In the genomic region with DNA sequence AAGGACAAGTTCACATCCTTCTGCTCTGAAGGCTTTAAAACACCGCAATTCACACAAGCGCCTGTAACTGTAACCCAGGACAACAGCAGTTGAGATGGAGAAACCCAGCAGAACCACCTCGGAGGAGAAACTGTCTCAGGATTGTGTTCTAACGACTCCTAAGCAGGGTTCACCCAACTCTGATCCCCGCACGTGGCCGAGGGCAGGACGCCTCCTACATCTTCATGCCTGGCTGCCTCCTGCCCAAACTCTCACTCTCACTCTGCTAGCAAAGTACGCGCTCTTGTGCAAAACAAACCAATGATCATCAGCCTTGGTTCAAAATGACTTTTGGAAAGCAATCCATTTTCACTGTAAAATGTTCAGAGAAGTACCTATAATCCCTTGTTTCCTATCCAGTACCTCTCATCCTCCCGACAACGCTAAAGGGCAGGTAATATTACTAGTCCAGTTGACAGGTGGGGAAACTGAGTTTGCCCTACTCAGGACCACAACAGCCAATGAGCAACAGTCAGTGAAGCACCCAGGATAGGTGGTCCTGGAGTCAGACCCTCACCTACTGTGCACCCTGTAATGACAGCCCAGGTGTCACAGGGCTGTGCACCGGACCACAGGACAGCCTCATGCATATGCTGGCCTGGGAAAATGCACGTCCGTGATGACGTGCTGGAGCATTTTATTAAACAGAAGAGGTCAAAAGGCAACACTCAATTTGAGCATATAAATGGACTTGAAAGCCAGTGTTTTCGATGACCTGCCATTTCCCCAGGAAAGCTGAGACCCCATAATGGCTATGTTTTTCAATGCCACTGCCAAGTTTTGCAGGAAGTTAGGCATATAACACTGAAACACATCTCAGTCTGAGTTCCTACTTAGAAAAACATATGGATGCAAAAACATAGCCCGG, we compare ENCODE assay signal across 10 cellular contexts. TPM values are rescaled to one million over a fixed set of nuclear protein-coding genes. Genes with fewer than 3 reads are reported as not detected.
DNase-seq lines count a peak whose midpoint lies in the region; ATAC-seq and FAIRE-seq lines count a peak whose summit lies in the region.
"Had no signal": no experiment of that assay in that cellular context is flagged by ENCODE, and none has a peak within 500 bp of the region (broad histone marks: within the 10 kb centered on the region; RNA-seq: fewer than 3 reads in every experiment).

No MANE protein-coding gene starts in this region.

- peaks cover 22% of the 10 kb centered on the region for H3K36me3 Mint-ChIP-seq in effector memory CD8-positive, alpha-beta T cell (ENCODE audit: insufficient read depth)

- H3K9me3 Mint-ChIP-seq in effector memory CD8-positive, alpha-beta T cell, result peaks cover 3 to 6% of the 10 kb centered on the region in 2 donors

- peaks cover 62 to 66% of the 10 kb centered on the region in 2 donors for H3K4me1 Mint-ChIP-seq in effector memory CD8-positive, alpha-beta T cell (ENCODE audit: low read depth in 2 of 2)

- peak overlapping the region; percentile 65 to 67 for H3K4me3 Mint-ChIP-seq in effector memory CD8-positive, alpha-beta T cell

- peak; percentile 89 for FAIRE-seq in GM18507 (lab: Jason Lieb, UNC)
- FAIRE-seq: islet of Langerhans had no signal

- H3K27me3 Mint-ChIP-seq in effector memory CD8-positive, alpha-beta T cell, result no peaks in the 10 kb centered on the region

- in situ Hi-C loops in KBM-7 (cut with MboI; ENCODE audit: low pct_unique_long_range_greater_than_20kb, low sequenced_read_pairs), result no loop called here

- DNase-seq in GM18507 (ENCODE audit: extremely low spot score, insufficient read length, low read depth) (peak; percentile 42), KBM-7 (peak; percentile 22), pulmonary artery endothelial cell (ENCODE audit: low read depth, low spot score) (peak; percentile 90), DMS53 treated with DMSO at 0.1 percent for 48 hours (lab: John Stamatoyannopoulos, UW; ENCODE audit: unreplicated experiment) (no peak)
- no peak for DNase-seq in effector memory CD8-positive, alpha-beta T cell
- no peak for DNase-seq in stimulated activated naive CD4-positive, alpha-beta T cell (lab: John Stamatoyannopoulos, UW)
- DNase-seq: NCI-H1105 had no signal

- no peak for ATAC-seq in effector memory CD8-positive, alpha-beta T cell (replicated peaks)
- ATAC-seq in HG03025 (IDR thresholded peaks at IDR 0.05; ENCODE audit: low FRiP score, unreplicated experiment) (no peak), HG03565 (IDR thresholded peaks at IDR 0.05; ENCODE audit: unreplicated experiment) (no peak)

- H3K27ac Mint-ChIP-seq in effector memory CD8-positive, alpha-beta T cell, result peak overlapping the region; percentile 87 to 92

RNA-seq across cellular contexts. Expression of gene EPS15L1, which starts 25.4 kb away (rescaled TPM):
- total RNA-seq in pulmonary artery endothelial cell, result 8.0 and 10.8 TPM in 2 replicates

RNA-seq across cellular contexts. Expression of gene CALR3, which starts 49.6 kb away (rescaled TPM):
- total RNA-seq in pulmonary artery endothelial cell, result not detected in 2 replicates

RNA-seq across cellular contexts. Expression of gene C19orf44, which starts 49.8 kb away (rescaled TPM):
- total RNA-seq in pulmonary artery endothelial cell, result 1.6 and 2.6 TPM in 2 replicates

Comparison
In these comparisons a context has a peak if more than half of its experiments do, and no peak if none do; other contexts are left out.
1. DNase-seq: peak in GM18507 (single experiment), KBM-7 (single experiment) and pulmonary artery endothelial cell (single experiment); none in effector memory CD8-positive, alpha-beta T cell (0 of 3), DMS53 treated with DMSO at 0.1 percent for 48 hours (single experiment) and stimulated activated naive CD4-positive, alpha-beta T cell (0 of 6).